Comparison of ENCODE assay signal across 9 cellular contexts in the genomic region with DNA sequence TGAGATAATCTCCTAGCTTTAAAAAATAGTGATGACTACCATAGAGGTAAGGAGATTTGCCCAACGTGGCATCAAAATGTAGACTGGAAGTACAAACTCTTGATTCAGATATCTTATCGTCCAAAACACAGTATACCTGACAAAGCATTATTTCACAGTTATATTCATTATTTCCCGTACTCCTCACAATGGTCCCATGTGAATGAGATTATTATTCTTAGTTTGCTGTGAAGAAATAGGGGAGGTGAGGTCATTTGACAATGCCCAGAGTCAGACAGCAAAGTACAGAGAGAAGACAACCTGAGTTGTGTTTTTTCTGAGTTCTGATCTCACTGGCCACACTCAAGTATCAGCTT. TPM values are rescaled to one million over a fixed set of nuclear protein-coding genes. Genes with fewer than 3 reads are reported as not detected.
DNase-seq lines count a peak whose midpoint lies in the region; ATAC-seq, FAIRE-seq and TF ChIP-seq lines count a peak whose summit lies in the region.
"Had no signal": no experiment of that assay in that cellular context is flagged by ENCODE, and none has a peak within 500 bp of the region (broad histone marks: within the 10 kb centered on the region; RNA-seq: fewer than 3 reads in every experiment).

No MANE protein-coding gene starts in this region.

- intact Hi-C loops in endothelial cell of umbilical vein (cut with micrococcal nuclease) = loop anchor here (2.0 to 10.0 kb wide), 3 partner anchors 447 to 1617 kb away; no protein-coding TSS in a partner anchor
- intact Hi-C loops in psoas muscle (cut with DNase I) = loop anchor here in 1 of 2 donors (5.0 kb wide), 2 partner anchors 138 to 1367 kb away; no protein-coding TSS in a partner anchor

- H3K27ac ChIP-seq in endothelial cell of umbilical vein (ENCODE audit: insufficient read depth, low read depth, low read length) (peak overlapping the region; percentile 90), psoas muscle (peak overlapping the region; percentile 89)

- FAIRE-seq in endothelial cell of umbilical vein (lab: Jason Lieb, UNC) = no peak
- FAIRE-seq in frontal cortex (lab: Jason Lieb, UNC) = no peak
- FAIRE-seq in HTR-8/SVneo (lab: Jason Lieb, UNC) = no peak

- no peaks in the 10 kb centered on the region for H3K9me1 ChIP-seq in endothelial cell of umbilical vein (replicated peaks; ENCODE audit: control insufficient read depth, extremely low read depth, insufficient read depth, low read length)

- H3K27me3 ChIP-seq in endothelial cell of umbilical vein (ENCODE audit: control insufficient read depth in 2 of 2, insufficient read depth in 2 of 2, low read length in 2 of 2) = no peaks in the 10 kb centered on the region
- H3K27me3 ChIP-seq in psoas muscle (ENCODE audit: insufficient read depth in 3 of 3, low read length in 2 of 3) = no peaks in the 10 kb centered on the region

- dilution Hi-C loops in endothelial cell of umbilical vein (cut with MboI; ENCODE audit: extremely low pct_ligation_motif_present, low sequenced_read_pairs) = no loop called here

- 8 to 30% (median 16%) methylated on average over 3 of the region's 3 CpGs for WGBS in psoas muscle, 3 donors

- no peaks in the 10 kb centered on the region for H4K20me1 ChIP-seq in endothelial cell of umbilical vein (replicated peaks; ENCODE audit: control insufficient read depth, extremely low read depth, insufficient read depth, low read length)

- DNase-seq in G401 (ENCODE audit: low spot score) (peak; percentile 6), OCI-M1 (lab: John Stamatoyannopoulos, UW) (peak; percentile 75), endothelial cell of umbilical vein (ENCODE audit: low read depth, low spot score) (peak; percentile 41), psoas muscle (no peak), frontal cortex (ENCODE audit: low spot score in 2 of 2) (no peak), retina (no peak), HTR-8/SVneo (ENCODE audit: insufficient read length, low spot score) (no peak)

- BruUV-seq in endothelial cell of umbilical vein (replicated peaks; lab: Mats Ljungman, UMichigan) = no TSS peak

- H3K9ac ChIP-seq in endothelial cell of umbilical vein (replicated peaks; ENCODE audit: extremely low read depth, insufficient read depth, low read length) = peak overlapping the region; percentile 99

- CTCF ChIA-PET in endothelial cell of umbilical vein (lab: Charles Lee) = interaction anchor here (1.0 to 3.9 kb wide), 7 partner anchors 10 to 640 kb away, joined by 3 to 36 read pairs (median 10); no protein-coding TSS in a partner anchor

- H3K9me3 ChIP-seq in endothelial cell of umbilical vein (replicated peaks; ENCODE audit: control insufficient read depth, insufficient read depth, low read length) = no peaks in the 10 kb centered on the region
- H3K9me3 ChIP-seq in psoas muscle = no peaks in the 10 kb centered on the region

- no peaks in the 10 kb centered on the region for H3K36me3 ChIP-seq in endothelial cell of umbilical vein (ENCODE audit: control insufficient read depth in 2 of 2, extremely low read depth in 1 of 2, insufficient read depth in 2 of 2, low read length in 2 of 2)
- H3K36me3 ChIP-seq in psoas muscle (ENCODE audit: insufficient read depth in 1 of 2, low read depth in 1 of 2) = peaks cover 0 to 23% of the 10 kb centered on the region in 2 donors

- peak overlapping the region; percentile 55 for H2AFZ ChIP-seq in endothelial cell of umbilical vein (ENCODE audit: low read depth, low read length)

- POLR2A ChIA-PET in endothelial cell of umbilical vein (lab: Charles Lee) = interaction anchor here (0.7 to 1.3 kb wide), 2 partner anchors 15 to 157 kb away, joined by 4 to 5 read pairs; no protein-coding TSS in a partner anchor

- H3K4me3 ChIP-seq in endothelial cell of umbilical vein (replicated peaks in 1 of 3; ENCODE audit: insufficient read depth in 1 of 3, low read depth in 1 of 3, low read length in 3 of 3) (peak overlapping the region; percentile 44 to 100 (median 97)), psoas muscle (peak overlapping the region; percentile 84)

- ATAC-seq in psoas muscle = peak in 1 of 4 donors; percentile 21
- no peak for ATAC-seq in HG03571 (IDR thresholded peaks at IDR 0.05; ENCODE audit: unreplicated experiment)

- no peak for TF ChIP-seq CTCF in endothelial cell of umbilical vein (IDR thresholded peaks at IDR 0.05; ENCODE audit: extremely low read depth in 1 of 2, insufficient read depth in 1 of 2, low read depth in 1 of 2, low read length in 2 of 2)
- TF ChIP-seq CTCF in psoas muscle (IDR thresholded peaks at IDR 0.05) = no peak

- H3K4me2 ChIP-seq in endothelial cell of umbilical vein (ENCODE audit: insufficient read depth, low read length) = peak overlapping the region; percentile 91

- peaks cover 23% of the 10 kb centered on the region for H3K79me2 ChIP-seq in endothelial cell of umbilical vein (ENCODE audit: control insufficient read depth, insufficient read depth, low read length)

- peaks cover 33% of the 10 kb centered on the region for H3K4me1 ChIP-seq in endothelial cell of umbilical vein (ENCODE audit: control insufficient read depth, extremely low read depth, insufficient read depth, low read length)
- peaks cover 12% of the 10 kb centered on the region for H3K4me1 ChIP-seq in psoas muscle

- TF ChIP-seq POLR2A in endothelial cell of umbilical vein (IDR thresholded peaks at IDR 0.05; ENCODE audit: low read depth, low read length) = no peak

- in situ Hi-C loops in G401 (cut with HindIII; ENCODE audit: low sequenced_read_pairs) = no loop called here

TF ChIP-seq in endothelial cell of umbilical vein, 7 proteins besides CTCF, POLR2A, EP300 and RAD21:
- TF ChIP-seq EZH2 (IDR thresholded peaks at IDR 0.05; ENCODE audit: borderline replicate concordance, low read depth, low read length, severe bottlenecking) = no peak
- TF ChIP-seq POLR2AphosphoS5 (IDR thresholded peaks at IDR 0.05; ENCODE audit: insufficient read depth, low read depth, low read length) = no peak
- TF ChIP-seq FOS (IDR thresholded peaks at IDR 0.05; ENCODE audit: borderline replicate concordance, insufficient read depth, low read length) = no peak
- no peak for TF ChIP-seq GATA2 (IDR thresholded peaks at IDR 0.05; ENCODE audit: insufficient read depth, insufficient read length, low read depth, low read length)
- TF ChIP-seq, protein P1, sequence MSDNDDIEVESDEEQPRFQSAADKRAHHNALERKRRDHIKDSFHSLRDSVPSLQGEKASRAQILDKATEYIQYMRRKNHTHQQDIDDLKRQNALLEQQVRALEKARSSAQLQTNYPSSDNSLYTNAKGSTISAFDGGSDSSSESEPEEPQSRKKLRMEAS (IDR thresholded peaks at IDR 0.05; ENCODE audit: insufficient read depth, insufficient read length) = no peak
- no peak for TF ChIP-seq JUN (IDR thresholded peaks at IDR 0.05; ENCODE audit: borderline replicate concordance, insufficient read depth, insufficient read length, low read depth)
- TF ChIP-seq MYC (IDR thresholded peaks at IDR 0.05; ENCODE audit: low read depth, low read length) = no peak

RNA-seq across cellular contexts. Expression of a gene that starts 1.2 kb away (rescaled TPM):
- total RNA-seq in G401 (2014; rRNA removed; shearing (Covaris generic)) = 13.0 and 13.3 TPM in 2 replicates
- total RNA-seq in endothelial cell of umbilical vein = 30.2 and 35.5 TPM in 2 replicates
- polyA plus RNA-seq in endothelial cell of umbilical vein = 10.0 and 12.9 TPM in 2 replicates
- 11.9 and 12.2 TPM in 2 replicates for polyA plus RNA-seq in endothelial cell of umbilical vein (2011; cell fraction: cytosol; rRNA removed)
- 49.5 and 55.4 TPM in 2 replicates for polyA plus RNA-seq in endothelial cell of umbilical vein (2011; cell fraction: nucleus; rRNA removed)
- 19.8 and 21.1 TPM in 2 replicates for polyA plus RNA-seq in endothelial cell of umbilical vein (2012)
- polyA minus RNA-seq in endothelial cell of umbilical vein = 16.5 and 26.3 TPM in 2 replicates
- polyA minus RNA-seq in endothelial cell of umbilical vein (2011; cell fraction: cytosol; rRNA and poly(A)+ RNA removed) = 10.0 TPM
- 55.8 and 70.9 TPM in 2 replicates for polyA minus RNA-seq in endothelial cell of umbilical vein (2011; cell fraction: nucleus; rRNA and poly(A)+ RNA removed)
- total RNA-seq in psoas muscle = 10 to 100 TPM; 17.5 to 25.9 (median 18.4) TPM
- 10 to 100 TPM in 2 of 3 donors, 1 to 10 TPM in 1; 7.2 to 17.8 (median 17.5) TPM for polyA plus RNA-seq in psoas muscle
- total RNA-seq in frontal cortex = 12.6 TPM

RNA-seq across cellular contexts. Expression of a gene that starts 51.7 kb away (rescaled TPM):
- not detected in 2 replicates for total RNA-seq in G401 (2014; rRNA removed; shearing (Covaris generic))
- total RNA-seq in endothelial cell of umbilical vein (not detected in 2 replicates), psoas muscle (not detected), frontal cortex (not detected)
- polyA plus RNA-seq in endothelial cell of umbilical vein (not detected in 2 replicates), psoas muscle (under 1 TPM in 1 of 3 donors, not detected in 2; 0.05 TPM)
- not detected in 2 replicates for polyA plus RNA-seq in endothelial cell of umbilical vein (2011; cell fraction: cytosol; rRNA removed)
- 0.11 TPM in 1 of 2 replicates, not detected in the other for polyA plus RNA-seq in endothelial cell of umbilical vein (2011; cell fraction: nucleus; rRNA removed)
- 0.29 and 0.52 TPM in 2 replicates for polyA plus RNA-seq in endothelial cell of umbilical vein (2012)
- not detected in 2 replicates for polyA minus RNA-seq in endothelial cell of umbilical vein
- not detected for polyA minus RNA-seq in endothelial cell of umbilical vein (2011; cell fraction: cytosol; rRNA and poly(A)+ RNA removed)
- polyA minus RNA-seq in endothelial cell of umbilical vein (2011; cell fraction: nucleus; rRNA and poly(A)+ RNA removed) = 0.63 and 1.6 TPM in 2 replicates
- total RNA-seq: HT-29 had no signal

Comparison
In these comparisons a context has a peak if more than half of its experiments do, and no peak if none do; other contexts are left out.
1. DNase-seq: peak in G401 (single experiment), OCI-M1 (single experiment) and endothelial cell of umbilical vein (single experiment); none in psoas muscle (0 of 2), frontal cortex (0 of 2), retina (single experiment) and HTR-8/SVneo (single experiment).